Comparison of ENCODE assay signal across 8 cellular contexts in the genomic region with DNA sequence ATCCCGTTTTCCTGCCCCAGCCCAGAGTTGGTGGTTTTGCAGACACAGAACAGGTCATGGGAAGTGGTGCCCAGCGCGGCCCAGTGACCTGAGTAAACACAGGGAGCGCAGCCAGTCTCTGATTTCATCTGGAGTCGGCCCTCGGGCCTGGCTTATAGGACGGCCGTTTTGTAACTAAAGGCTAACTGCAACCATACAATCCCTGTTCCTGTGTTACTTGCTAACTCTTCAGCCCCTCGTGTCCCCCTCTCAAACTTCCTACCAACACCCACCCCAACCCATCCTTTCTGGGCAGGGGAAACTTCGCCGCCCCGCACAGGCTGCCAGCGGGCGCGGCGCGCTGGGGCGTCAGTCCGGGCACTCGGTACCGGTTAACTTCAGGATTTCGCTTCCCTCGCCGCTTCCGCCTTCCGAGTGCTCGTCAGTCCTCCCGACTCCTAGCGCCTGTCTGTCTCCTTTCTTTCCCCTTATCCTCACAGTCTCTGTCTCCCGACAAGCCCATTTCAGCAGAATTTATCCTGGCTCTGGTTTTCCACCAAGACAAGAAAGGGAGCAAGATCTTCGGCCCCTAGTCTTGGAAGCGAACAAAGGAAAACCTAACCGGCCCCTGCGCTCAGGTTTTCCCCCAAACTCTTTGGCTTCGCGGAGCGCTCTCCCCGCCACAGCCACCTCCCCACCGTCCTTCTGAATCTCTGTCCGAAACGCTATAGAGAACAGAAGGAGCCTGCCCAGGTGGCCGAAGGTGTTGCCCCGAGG. TPM values are rescaled to one million over a fixed set of nuclear protein-coding genes. Genes with fewer than 3 reads are reported as not detected.
A peak's percentile ranks its signal among the peaks of the same experiment; 100 is the strongest.
DNase-seq lines count a peak whose midpoint lies in the region; ATAC-seq lines count a peak whose summit lies in the region.

No MANE protein-coding gene starts in this region.

- no peaks in the 10 kb centered on the region for H3K36me3 Mint-ChIP-seq in memory B cell

- no peaks in the 10 kb centered on the region for H3K27me3 ChIP-seq in MG63

- H3K4me3 Mint-ChIP-seq in memory B cell, result peak overlapping the region; percentile 73

- H3K4me3 ChIP-seq in MG63, result peak overlapping the region; percentile 64

- ATAC-seq in memory B cell (ENCODE audit: low read depth) (no peak), HG03097 (IDR thresholded peaks at IDR 0.05; ENCODE audit: low FRiP score, unreplicated experiment) (no peak), HG03159 (IDR thresholded peaks at IDR 0.05; ENCODE audit: unreplicated experiment) (no peak)

- DNase-seq in ELR (ENCODE audit: low read depth) (peak; percentile 75), MG63 (peak; percentile 81), astrocyte of the hippocampus (ENCODE audit: low read depth, low spot score) (peak; percentile 46), memory B cell (ENCODE audit: low spot score in 2 of 2) (no peak), epidermal melanocyte (ENCODE audit: insufficient read length, low spot score) (no peak), AML-193 (lab: John Stamatoyannopoulos, UW) (no peak)

- no peaks in the 10 kb centered on the region for H3K9me3 Mint-ChIP-seq in memory B cell

- H3K27ac Mint-ChIP-seq in memory B cell, result peak overlapping the region; percentile 50

- no peaks in the 10 kb centered on the region for H3K9me3 ChIP-seq in MG63

- peaks cover 3% of the 10 kb centered on the region; the same call in 1 of the 2 replicates for H3K36me3 ChIP-seq in MG63

- peaks cover 7% of the 10 kb centered on the region for H3K4me1 Mint-ChIP-seq in memory B cell

- H3K27me3 Mint-ChIP-seq in memory B cell, result peaks cover 27% of the 10 kb centered on the region

RNA-seq across cellular contexts. Expression of gene SIX1, which starts 2.0 kb away (rescaled TPM):
- 4.1 and 10.7 TPM in 2 replicates for total RNA-seq in MG63 (2014; rRNA removed; shearing (Covaris generic); ENCODE audit: low replicate concordance)

Comparison
In these comparisons a context has a peak if more than half of its experiments do, and no peak if none do; other contexts are left out.
1. DNase-seq: peak in ELR (single experiment), MG63 (single experiment) and astrocyte of the hippocampus (single experiment); none in memory B cell (0 of 2), epidermal melanocyte (single experiment) and AML-193 (0 of 2).